15 cellular contexts compared by ENCODE assay signal in the genomic region with DNA sequence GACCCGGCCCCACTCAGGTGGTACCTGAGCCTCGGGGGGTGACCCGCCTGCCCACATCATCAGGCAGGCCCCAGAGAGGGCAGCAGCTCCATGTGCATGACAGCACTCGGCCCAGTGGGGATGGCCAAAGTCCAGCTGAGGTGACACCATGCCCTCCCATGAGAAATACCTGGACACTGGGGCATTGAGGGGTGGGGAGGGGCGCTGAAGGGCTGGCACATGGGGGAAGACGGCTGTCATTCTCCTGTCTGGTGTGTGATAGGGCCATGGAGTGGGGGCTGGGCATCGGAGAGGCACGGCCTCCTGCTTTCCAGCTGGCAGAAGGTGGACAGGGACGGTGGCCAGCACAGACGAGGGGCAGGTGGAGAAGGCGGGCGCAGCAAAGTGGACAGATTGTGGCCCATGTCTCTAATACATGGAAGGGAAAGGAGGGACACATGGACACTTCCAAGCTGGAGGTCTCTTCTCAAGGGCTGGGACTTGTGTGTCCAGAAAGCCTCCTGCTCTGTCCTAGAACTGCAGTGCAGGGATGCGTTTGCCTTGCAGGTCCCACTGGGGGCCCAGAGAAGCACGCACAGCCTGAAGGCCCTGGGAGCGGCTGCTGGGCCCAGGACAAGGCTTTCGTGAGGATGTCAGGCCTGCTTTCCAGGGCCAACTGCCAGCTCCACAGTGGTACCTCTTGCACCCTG.
DNase-seq lines count a peak whose midpoint lies in the region; ATAC-seq, FAIRE-seq and TF ChIP-seq lines count a peak whose summit lies in the region.
"Had no signal": no experiment of that assay in that cellular context is flagged by ENCODE, and none has a peak within 500 bp of the region (broad histone marks: within the 10 kb centered on the region; RNA-seq: fewer than 3 reads in every experiment).

No MANE protein-coding gene starts in this region.

- no peak for ATAC-seq in left lobe of liver

- WGBS in spleen, 5 donors, result 84 to 96% (median 89%) methylated on average over 12 to 16 of the region's 16 CpGs
- WGBS in smooth muscle cell (ENCODE audit: low lambda C conversion rate), result 94% methylated on average over 16 of the region's 16 CpGs

- H4K20me1 ChIP-seq in smooth muscle cell (ENCODE audit: low read depth), result no peaks in the 10 kb centered on the region

- no peak overlapping the region for H3K4me2 ChIP-seq in smooth muscle cell
- H3K4me2 ChIP-seq: KMS-11 had no signal

- no peaks in the 10 kb centered on the region for H3K36me3 ChIP-seq in spleen
- no peaks in the 10 kb centered on the region for H3K36me3 ChIP-seq in smooth muscle cell (ENCODE audit: low read depth)

- H3K27ac Mint-ChIP-seq in activated CD4-positive, alpha-beta memory T cell treated with anti-CD3 and anti-CD28 coated beads for 36 hours, result no peak overlapping the region
- H3K27ac Mint-ChIP-seq in immature natural killer cell, result no peak overlapping the region
- H3K27ac Mint-ChIP-seq: CD8-positive, alpha-beta memory T cell had no signal

- peak; percentile 4 for DNase-seq in activated CD4-positive, alpha-beta T cell treated with anti-CD3 and anti-CD28 coated beads for 1 hour
- DNase-seq in activated CD4-positive, alpha-beta T cell treated with anti-CD3 and anti-CD28 coated beads for 48 hours, result no peak
- DNase-seq in activated CD4-positive, alpha-beta memory T cell treated with anti-CD3 and anti-CD28 coated beads for 36 hours, result peak; percentile 3
- DNase-seq in left lobe of liver (ENCODE audit: low spot score) (peak; percentile 39), spleen (peak; percentile 56), immature natural killer cell (no peak), GM12892 (ENCODE audit: insufficient read length) (no peak), smooth muscle cell (lab: John Stamatoyannopoulos, UW; ENCODE audit: unreplicated experiment) (no peak)
- DNase-seq: CD8-positive, alpha-beta memory T cell; NCI-H1092 treated with DMSO at 0.1 percent for 48 hours; NCI-H187; NCI-H2171; NCI-H774 had no signal

- intact Hi-C loops in activated CD4-positive, alpha-beta memory T cell treated with anti-CD3 and anti-CD28 coated beads for 36 hours (cut with micrococcal nuclease), result no loop called here
- intact Hi-C loops in spleen (cut with DNase I; ENCODE audit: low total_unique reads), result no loop called here

- no peaks in the 10 kb centered on the region for H3K4me1 Mint-ChIP-seq in activated CD4-positive, alpha-beta memory T cell treated with anti-CD3 and anti-CD28 coated beads for 36 hours (ENCODE audit: low read depth)
- H3K4me1 Mint-ChIP-seq in immature natural killer cell, result no peaks in the 10 kb centered on the region
- H3K4me1 Mint-ChIP-seq: CD8-positive, alpha-beta memory T cell had no signal

- no peaks in the 10 kb centered on the region for H3K36me3 Mint-ChIP-seq in activated CD4-positive, alpha-beta memory T cell treated with anti-CD3 and anti-CD28 coated beads for 36 hours
- H3K36me3 Mint-ChIP-seq in immature natural killer cell, result no peaks in the 10 kb centered on the region
- H3K36me3 Mint-ChIP-seq: CD8-positive, alpha-beta memory T cell had no signal

- POLR2A ChIA-PET in activated CD4-positive, alpha-beta memory T cell treated with anti-CD3 and anti-CD28 coated beads for 36 hours (lab: Charles Lee), result no interaction called here

- no peaks in the 10 kb centered on the region for H3K27me3 ChIP-seq in spleen (replicated peaks in 1 of 7)
- no peaks in the 10 kb centered on the region for H3K27me3 ChIP-seq in smooth muscle cell (ENCODE audit: low read depth)

- H3K4me3 ChIP-seq in spleen (no peak overlapping the region), smooth muscle cell (no peak overlapping the region)

- H3K4me3 Mint-ChIP-seq in activated CD4-positive, alpha-beta memory T cell treated with anti-CD3 and anti-CD28 coated beads for 36 hours, result no peak overlapping the region
- H3K4me3 Mint-ChIP-seq in immature natural killer cell, result no peak overlapping the region
- H3K4me3 Mint-ChIP-seq: CD8-positive, alpha-beta memory T cell had no signal

- H3K27me3 Mint-ChIP-seq in activated CD4-positive, alpha-beta memory T cell treated with anti-CD3 and anti-CD28 coated beads for 36 hours, result no peaks in the 10 kb centered on the region
- no peaks in the 10 kb centered on the region for H3K27me3 Mint-ChIP-seq in immature natural killer cell (ENCODE audit: low read depth in 3 of 3)
- H3K27me3 Mint-ChIP-seq: CD8-positive, alpha-beta memory T cell had no signal

- FAIRE-seq in GM12892 (lab: Jason Lieb, UNC), result no peak

- no peak overlapping the region for H3K9ac ChIP-seq in smooth muscle cell (ENCODE audit: low read depth)
- H3K9ac ChIP-seq: KMS-11 had no signal

- H3K9me3 ChIP-seq in spleen (no peaks in the 10 kb centered on the region), smooth muscle cell (replicated peaks; ENCODE audit: low read depth) (no peaks in the 10 kb centered on the region)

- H3K4me1 ChIP-seq in spleen, result peaks cover 0 to 13% (median 0%) of the 10 kb centered on the region in 6 donors
- no peaks in the 10 kb centered on the region for H3K4me1 ChIP-seq in smooth muscle cell (ENCODE audit: low read depth)

- CTCF ChIA-PET in activated CD4-positive, alpha-beta memory T cell treated with anti-CD3 and anti-CD28 coated beads for 36 hours (lab: Charles Lee), result no interaction called here

- TF ChIP-seq CTCF in spleen (IDR thresholded peaks at IDR 0.05 in 8 of 11, conservative IDR thresholded peaks at IDR 0.05 in 3 of 11) (no peak), smooth muscle cell (IDR thresholded peaks at IDR 0.05; ENCODE audit: borderline replicate concordance, insufficient read depth, poor library complexity, severe bottlenecking) (no peak)

- H3K9me3 Mint-ChIP-seq in activated CD4-positive, alpha-beta memory T cell treated with anti-CD3 and anti-CD28 coated beads for 36 hours, result no peaks in the 10 kb centered on the region
- H3K9me3 Mint-ChIP-seq in immature natural killer cell, result no peaks in the 10 kb centered on the region
- H3K9me3 Mint-ChIP-seq: CD8-positive, alpha-beta memory T cell had no signal

- H2AFZ ChIP-seq in smooth muscle cell (ENCODE audit: low read depth), result no peak overlapping the region

- H3F3A ChIP-seq in smooth muscle cell (ENCODE audit: low read depth), result no peaks in the 10 kb centered on the region

- H3K27ac ChIP-seq in spleen (no peak overlapping the region), smooth muscle cell (ENCODE audit: low read depth) (no peak overlapping the region)
- H3K27ac ChIP-seq: 22Rv1, KMS-11 had no signal

- TF ChIP-seq POLR2A in spleen (IDR thresholded peaks at IDR 0.05) (no peak), GM12892 (IDR thresholded peaks at IDR 0.05; ENCODE audit: low read depth, low read length) (no peak)

- H3K79me2 ChIP-seq in smooth muscle cell (ENCODE audit: low read depth), result no peaks in the 10 kb centered on the region

Comparison
In these comparisons a context has a peak if more than half of its experiments do, and no peak if none do; other contexts are left out.
1. DNase-seq: peak in activated CD4-positive, alpha-beta T cell treated with anti-CD3 and anti-CD28 coated beads for 1 hour (single experiment), activated CD4-positive, alpha-beta memory T cell treated with anti-CD3 and anti-CD28 coated beads for 36 hours (single experiment), left lobe of liver (single experiment) and spleen (single experiment); none in activated CD4-positive, alpha-beta T cell treated with anti-CD3 and anti-CD28 coated beads for 48 hours (single experiment), immature natural killer cell (0 of 3), GM12892 (single experiment) and smooth muscle cell (single experiment).